In the genomic region with DNA sequence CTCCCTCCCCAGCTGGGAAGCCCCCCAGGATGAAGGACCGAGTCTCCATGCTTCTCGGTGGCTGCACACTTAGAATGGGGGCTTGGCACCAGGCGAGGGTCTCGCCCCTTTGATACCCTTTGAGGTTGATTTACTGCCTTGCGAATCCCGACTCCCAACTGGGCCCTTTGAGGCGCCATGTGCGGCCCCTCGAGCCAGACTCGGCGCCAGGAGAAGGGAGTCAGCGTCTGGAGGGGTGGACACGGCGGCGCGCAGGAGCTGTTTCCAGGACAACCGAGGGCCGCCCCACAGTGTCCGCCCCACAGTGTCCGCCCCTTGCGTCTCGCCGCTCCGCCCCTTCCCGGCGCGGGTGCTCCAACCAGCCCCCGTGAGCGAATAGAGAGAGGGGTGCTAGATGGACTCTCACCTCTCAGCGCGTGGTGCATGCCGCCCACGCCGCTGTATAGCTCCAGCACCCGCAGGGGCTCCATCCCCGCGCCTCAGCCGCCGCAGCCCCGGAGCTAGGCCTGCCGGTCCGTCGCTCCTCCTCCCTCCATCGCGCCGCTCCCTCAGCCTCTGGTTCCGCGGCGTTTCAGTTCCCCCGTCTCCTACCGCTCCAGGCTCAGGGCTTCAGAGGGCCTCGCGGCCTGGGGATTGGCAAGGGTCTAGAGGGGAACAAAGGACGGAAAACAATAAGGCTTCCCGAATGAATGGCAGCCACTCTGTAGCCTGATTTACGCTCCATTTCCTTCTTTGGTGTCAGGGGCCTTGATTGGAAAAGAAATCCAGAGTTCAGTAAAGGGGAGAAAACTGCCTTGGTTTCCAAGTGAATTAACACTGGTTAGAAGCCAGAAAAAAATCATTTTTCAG, we compare ENCODE assay signal across 1 cellular context.
A peak's percentile ranks its signal among the peaks of the same experiment; 100 is the strongest.
TF ChIP-seq lines count a peak whose summit lies in the region.

A gene with protein sequence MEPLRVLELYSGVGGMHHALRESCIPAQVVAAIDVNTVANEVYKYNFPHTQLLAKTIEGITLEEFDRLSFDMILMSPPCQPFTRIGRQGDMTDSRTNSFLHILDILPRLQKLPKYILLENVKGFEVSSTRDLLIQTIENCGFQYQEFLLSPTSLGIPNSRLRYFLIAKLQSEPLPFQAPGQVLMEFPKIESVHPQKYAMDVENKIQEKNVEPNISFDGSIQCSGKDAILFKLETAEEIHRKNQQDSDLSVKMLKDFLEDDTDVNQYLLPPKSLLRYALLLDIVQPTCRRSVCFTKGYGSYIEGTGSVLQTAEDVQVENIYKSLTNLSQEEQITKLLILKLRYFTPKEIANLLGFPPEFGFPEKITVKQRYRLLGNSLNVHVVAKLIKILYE (minus strand): TSS at position 508 of the 849 bp plus-strand sequence. CDS start 38 bp downstream, at position 470.

TF ChIP-seq in HepG2, 621 proteins besides CTCF, POLR2A, EP300 and RAD21 (continued from another document and continues in another):
- TF ChIP-seq, protein P1, sequence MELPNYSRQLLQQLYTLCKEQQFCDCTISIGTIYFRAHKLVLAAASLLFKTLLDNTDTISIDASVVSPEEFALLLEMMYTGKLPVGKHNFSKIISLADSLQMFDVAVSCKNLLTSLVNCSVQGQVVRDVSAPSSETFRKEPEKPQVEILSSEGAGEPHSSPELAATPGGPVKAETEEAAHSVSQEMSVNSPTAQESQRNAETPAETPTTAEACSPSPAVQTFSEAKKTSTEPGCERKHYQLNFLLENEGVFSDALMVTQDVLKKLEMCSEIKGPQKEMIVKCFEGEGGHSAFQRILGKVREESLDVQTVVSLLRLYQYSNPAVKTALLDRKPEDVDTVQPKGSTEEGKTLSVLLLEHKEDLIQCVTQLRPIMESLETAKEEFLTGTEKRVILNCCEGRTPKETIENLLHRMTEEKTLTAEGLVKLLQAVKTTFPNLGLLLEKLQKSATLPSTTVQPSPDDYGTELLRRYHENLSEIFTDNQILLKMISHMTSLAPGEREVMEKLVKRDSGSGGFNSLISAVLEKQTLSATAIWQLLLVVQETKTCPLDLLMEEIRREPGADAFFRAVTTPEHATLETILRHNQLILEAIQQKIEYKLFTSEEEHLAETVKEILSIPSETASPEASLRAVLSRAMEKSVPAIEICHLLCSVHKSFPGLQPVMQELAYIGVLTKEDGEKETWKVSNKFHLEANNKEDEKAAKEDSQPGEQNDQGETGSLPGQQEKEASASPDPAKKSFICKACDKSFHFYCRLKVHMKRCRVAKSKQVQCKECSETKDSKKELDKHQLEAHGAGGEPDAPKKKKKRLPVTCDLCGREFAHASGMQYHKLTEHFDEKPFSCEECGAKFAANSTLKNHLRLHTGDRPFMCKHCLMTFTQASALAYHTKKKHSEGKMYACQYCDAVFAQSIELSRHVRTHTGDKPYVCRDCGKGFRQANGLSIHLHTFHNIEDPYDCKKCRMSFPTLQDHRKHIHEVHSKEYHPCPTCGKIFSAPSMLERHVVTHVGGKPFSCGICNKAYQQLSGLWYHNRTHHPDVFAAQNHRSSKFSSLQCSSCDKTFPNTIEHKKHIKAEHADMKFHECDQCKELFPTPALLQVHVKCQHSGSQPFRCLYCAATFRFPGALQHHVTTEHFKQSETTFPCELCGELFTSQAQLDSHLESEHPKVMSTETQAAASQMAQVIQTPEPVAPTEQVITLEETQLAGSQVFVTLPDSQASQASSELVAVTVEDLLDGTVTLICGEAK (IDR thresholded peaks at IDR 0.05) = peak; percentile 66
- TF ChIP-seq, protein P1 (CRISPR knock-in tag; IDR thresholded peaks at IDR 0.05) = peak; percentile 92
- TF ChIP-seq SALL1 (CRISPR knock-in tag; IDR thresholded peaks at IDR 0.05) (peak; percentile 94), SALL2 (CRISPR knock-in tag; IDR thresholded peaks at IDR 0.05) (0 out of 2 replicates have a peak, but pooled peaks have one; percentile 55), ZNF614 (CRISPR knock-in tag; IDR thresholded peaks at IDR 0.05; ENCODE audit: borderline replicate concordance) (peak; percentile 79; the same call in 1 of the 2 replicates), ZFX (CRISPR knock-in tag; IDR thresholded peaks at IDR 0.05; ENCODE audit: low read depth) (peak; percentile 100), ZNF615 (CRISPR knock-in tag; IDR thresholded peaks at IDR 0.05; ENCODE audit: borderline replicate concordance) (0 out of 2 replicates have a peak, but pooled peaks have one; percentile 66), RFXANK (CRISPR knock-in tag; IDR thresholded peaks at IDR 0.05) (peak; percentile 34; the same call in 1 of the 2 replicates), ZNF773 (CRISPR knock-in tag; IDR thresholded peaks at IDR 0.05; ENCODE audit: borderline replicate concordance) (peak; percentile 72; the same call in 1 of the 2 replicates), ADNP (CRISPR knock-in tag; IDR thresholded peaks at IDR 0.05) (no peak), MIXL1 (CRISPR knock-in tag; IDR thresholded peaks at IDR 0.05) (0 out of 2 replicates have a peak, but pooled peaks have one; percentile 21), ZSCAN20 (CRISPR knock-in tag; IDR thresholded peaks at IDR 0.05; ENCODE audit: borderline replicate concordance) (0 out of 2 replicates have a peak, but pooled peaks have one; percentile 31), IRF2 (CRISPR knock-in tag; IDR thresholded peaks at IDR 0.05) (peak; percentile 80), ZBTB8A (CRISPR knock-in tag; IDR thresholded peaks at IDR 0.05; ENCODE audit: borderline replicate concordance, low read depth) (no peak), SIN3B (IDR thresholded peaks at IDR 0.05; ENCODE audit: low read length) (0 out of 2 replicates have a peak, but pooled peaks have one; percentile 53)
- TF ChIP-seq, protein P2, sequence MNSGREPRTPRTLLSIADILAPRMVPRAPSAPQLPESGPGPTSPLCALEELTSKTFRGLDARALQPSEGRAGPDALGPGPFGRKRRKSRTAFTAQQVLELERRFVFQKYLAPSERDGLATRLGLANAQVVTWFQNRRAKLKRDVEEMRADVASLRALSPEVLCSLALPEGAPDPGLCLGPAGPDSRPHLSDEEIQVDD (CRISPR knock-in tag; IDR thresholded peaks at IDR 0.05; ENCODE audit: borderline replicate concordance) = peak; percentile 78; the same call in 1 of the 2 replicates
- TF ChIP-seq, protein P3, sequence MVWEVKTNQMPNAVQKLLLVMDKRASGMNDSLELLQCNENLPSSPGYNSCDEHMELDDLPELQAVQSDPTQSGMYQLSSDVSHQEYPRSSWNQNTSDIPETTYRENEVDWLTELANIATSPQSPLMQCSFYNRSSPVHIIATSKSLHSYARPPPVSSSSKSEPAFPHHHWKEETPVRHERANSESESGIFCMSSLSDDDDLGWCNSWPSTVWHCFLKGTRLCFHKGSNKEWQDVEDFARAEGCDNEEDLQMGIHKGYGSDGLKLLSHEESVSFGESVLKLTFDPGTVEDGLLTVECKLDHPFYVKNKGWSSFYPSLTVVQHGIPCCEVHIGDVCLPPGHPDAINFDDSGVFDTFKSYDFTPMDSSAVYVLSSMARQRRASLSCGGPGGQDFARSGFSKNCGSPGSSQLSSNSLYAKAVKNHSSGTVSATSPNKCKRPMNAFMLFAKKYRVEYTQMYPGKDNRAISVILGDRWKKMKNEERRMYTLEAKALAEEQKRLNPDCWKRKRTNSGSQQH (CRISPR knock-in tag; IDR thresholded peaks at IDR 0.05; ENCODE audit: low read depth) = peak; percentile 92; the same call in 1 of the 2 replicates
- TF ChIP-seq, protein P4, sequence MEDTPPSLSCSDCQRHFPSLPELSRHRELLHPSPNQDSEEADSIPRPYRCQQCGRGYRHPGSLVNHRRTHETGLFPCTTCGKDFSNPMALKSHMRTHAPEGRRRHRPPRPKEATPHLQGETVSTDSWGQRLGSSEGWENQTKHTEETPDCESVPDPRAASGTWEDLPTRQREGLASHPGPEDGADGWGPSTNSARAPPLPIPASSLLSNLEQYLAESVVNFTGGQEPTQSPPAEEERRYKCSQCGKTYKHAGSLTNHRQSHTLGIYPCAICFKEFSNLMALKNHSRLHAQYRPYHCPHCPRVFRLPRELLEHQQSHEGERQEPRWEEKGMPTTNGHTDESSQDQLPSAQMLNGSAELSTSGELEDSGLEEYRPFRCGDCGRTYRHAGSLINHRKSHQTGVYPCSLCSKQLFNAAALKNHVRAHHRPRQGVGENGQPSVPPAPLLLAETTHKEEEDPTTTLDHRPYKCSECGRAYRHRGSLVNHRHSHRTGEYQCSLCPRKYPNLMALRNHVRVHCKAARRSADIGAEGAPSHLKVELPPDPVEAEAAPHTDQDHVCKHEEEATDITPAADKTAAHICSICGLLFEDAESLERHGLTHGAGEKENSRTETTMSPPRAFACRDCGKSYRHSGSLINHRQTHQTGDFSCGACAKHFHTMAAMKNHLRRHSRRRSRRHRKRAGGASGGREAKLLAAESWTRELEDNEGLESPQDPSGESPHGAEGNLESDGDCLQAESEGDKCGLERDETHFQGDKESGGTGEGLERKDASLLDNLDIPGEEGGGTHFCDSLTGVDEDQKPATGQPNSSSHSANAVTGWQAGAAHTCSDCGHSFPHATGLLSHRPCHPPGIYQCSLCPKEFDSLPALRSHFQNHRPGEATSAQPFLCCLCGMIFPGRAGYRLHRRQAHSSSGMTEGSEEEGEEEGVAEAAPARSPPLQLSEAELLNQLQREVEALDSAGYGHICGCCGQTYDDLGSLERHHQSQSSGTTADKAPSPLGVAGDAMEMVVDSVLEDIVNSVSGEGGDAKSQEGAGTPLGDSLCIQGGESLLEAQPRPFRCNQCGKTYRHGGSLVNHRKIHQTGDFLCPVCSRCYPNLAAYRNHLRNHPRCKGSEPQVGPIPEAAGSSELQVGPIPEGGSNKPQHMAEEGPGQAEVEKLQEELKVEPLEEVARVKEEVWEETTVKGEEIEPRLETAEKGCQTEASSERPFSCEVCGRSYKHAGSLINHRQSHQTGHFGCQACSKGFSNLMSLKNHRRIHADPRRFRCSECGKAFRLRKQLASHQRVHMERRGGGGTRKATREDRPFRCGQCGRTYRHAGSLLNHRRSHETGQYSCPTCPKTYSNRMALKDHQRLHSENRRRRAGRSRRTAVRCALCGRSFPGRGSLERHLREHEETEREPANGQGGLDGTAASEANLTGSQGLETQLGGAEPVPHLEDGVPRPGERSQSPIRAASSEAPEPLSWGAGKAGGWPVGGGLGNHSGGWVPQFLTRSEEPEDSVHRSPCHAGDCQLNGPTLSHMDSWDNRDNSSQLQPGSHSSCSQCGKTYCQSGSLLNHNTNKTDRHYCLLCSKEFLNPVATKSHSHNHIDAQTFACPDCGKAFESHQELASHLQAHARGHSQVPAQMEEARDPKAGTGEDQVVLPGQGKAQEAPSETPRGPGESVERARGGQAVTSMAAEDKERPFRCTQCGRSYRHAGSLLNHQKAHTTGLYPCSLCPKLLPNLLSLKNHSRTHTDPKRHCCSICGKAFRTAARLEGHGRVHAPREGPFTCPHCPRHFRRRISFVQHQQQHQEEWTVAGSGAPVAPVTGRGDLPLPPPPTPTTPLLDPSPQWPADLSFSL (CRISPR knock-in tag; IDR thresholded peaks at IDR 0.05) = peak; percentile 46; the same call in 1 of the 2 replicates
- TF ChIP-seq, protein P5, sequence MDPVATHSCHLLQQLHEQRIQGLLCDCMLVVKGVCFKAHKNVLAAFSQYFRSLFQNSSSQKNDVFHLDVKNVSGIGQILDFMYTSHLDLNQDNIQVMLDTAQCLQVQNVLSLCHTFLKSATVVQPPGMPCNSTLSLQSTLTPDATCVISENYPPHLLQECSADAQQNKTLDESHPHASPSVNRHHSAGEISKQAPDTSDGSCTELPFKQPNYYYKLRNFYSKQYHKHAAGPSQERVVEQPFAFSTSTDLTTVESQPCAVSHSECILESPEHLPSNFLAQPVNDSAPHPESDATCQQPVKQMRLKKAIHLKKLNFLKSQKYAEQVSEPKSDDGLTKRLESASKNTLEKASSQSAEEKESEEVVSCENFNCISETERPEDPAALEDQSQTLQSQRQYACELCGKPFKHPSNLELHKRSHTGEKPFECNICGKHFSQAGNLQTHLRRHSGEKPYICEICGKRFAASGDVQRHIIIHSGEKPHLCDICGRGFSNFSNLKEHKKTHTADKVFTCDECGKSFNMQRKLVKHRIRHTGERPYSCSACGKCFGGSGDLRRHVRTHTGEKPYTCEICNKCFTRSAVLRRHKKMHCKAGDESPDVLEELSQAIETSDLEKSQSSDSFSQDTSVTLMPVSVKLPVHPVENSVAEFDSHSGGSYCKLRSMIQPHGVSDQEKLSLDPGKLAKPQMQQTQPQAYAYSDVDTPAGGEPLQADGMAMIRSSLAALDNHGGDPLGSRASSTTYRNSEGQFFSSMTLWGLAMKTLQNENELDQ (CRISPR knock-in tag; IDR thresholded peaks at IDR 0.05; ENCODE audit: borderline replicate concordance) = 0 out of 2 replicates have a peak, but pooled peaks have one; percentile 81
- TF ChIP-seq, protein P6, sequence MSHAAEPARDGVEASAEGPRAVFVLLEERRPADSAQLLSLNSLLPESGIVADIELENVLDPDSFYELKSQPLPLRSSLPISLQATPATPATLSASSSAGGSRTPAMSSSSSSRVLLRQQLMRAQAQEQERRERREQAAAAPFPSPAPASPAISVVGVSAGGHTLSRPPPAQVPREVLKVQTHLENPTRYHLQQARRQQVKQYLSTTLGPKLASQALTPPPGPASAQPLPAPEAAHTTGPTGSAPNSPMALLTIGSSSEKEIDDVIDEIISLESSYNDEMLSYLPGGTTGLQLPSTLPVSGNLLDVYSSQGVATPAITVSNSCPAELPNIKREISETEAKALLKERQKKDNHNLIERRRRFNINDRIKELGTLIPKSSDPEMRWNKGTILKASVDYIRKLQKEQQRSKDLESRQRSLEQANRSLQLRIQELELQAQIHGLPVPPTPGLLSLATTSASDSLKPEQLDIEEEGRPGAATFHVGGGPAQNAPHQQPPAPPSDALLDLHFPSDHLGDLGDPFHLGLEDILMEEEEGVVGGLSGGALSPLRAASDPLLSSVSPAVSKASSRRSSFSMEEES (CRISPR knock-in tag; IDR thresholded peaks at IDR 0.05) = peak; percentile 43; the same call in 1 of the 2 replicates
